Comparison of ENCODE assay signal across 1 cellular context in genomic region chr19:54352041-54352440, GRCh38.
TF ChIP-seq lines count a peak whose summit lies in the region.

No MANE protein-coding gene starts in this region.

TF ChIP-seq in K562, 482 proteins besides CTCF, POLR2A, EP300 and RAD21:
- TF ChIP-seq MEF2D (tag; conservative IDR thresholded peaks at IDR 0.05; ENCODE audit: low read depth), result no peak
- TF ChIP-seq IRF1 (CRISPR knock-in tag; IDR thresholded peaks at IDR 0.05; ENCODE audit: borderline replicate concordance), result no peak
- no peak for TF ChIP-seq SFPQ (IDR thresholded peaks at IDR 0.05; ENCODE audit: low read depth, low read length)
- no peak for TF ChIP-seq SETDB1 (IDR thresholded peaks at IDR 0.05; ENCODE audit: low read length)
TF ChIP-seq in K562: peak in this region for 0.
